In genomic region chr1:91428182-91428798, GRCh38 we compare ENCODE assay signal across 14 cellular contexts. TPM values are rescaled to one million over a fixed set of nuclear protein-coding genes. Genes with fewer than 3 reads are reported as not detected.
DNase-seq lines count a peak whose midpoint lies in the region; ATAC-seq lines count a peak whose summit lies in the region.
"Had no signal": no experiment of that assay in that cellular context is flagged by ENCODE, and none has a peak within 500 bp of the region (broad histone marks: within the 10 kb centered on the region; RNA-seq: fewer than 3 reads in every experiment).

No MANE protein-coding gene starts in this region.

- peaks cover 34% of the 10 kb centered on the region for H3K27me3 Mint-ChIP-seq in activated CD8-positive, alpha-beta memory T cell treated with anti-CD3 and anti-CD28 coated beads, Interleukin-2, amount 10 ng/mL, durations not matched to agents 7 days and 5 days

- no peaks in the 10 kb centered on the region for H3K9me3 Mint-ChIP-seq in activated CD8-positive, alpha-beta memory T cell treated with anti-CD3 and anti-CD28 coated beads, Interleukin-2, amount 10 ng/mL, durations not matched to agents 7 days and 5 days (ENCODE audit: low read depth)
- H3K9me3 Mint-ChIP-seq: activated CD8-positive, alpha-beta T cell treated with anti-CD3 and anti-CD28 coated beads for 36 hours had no signal

- no peaks in the 10 kb centered on the region for H3K27me3 ChIP-seq in NT2/D1 (ENCODE audit: insufficient read depth, insufficient read length)
- H3K27me3 ChIP-seq: adrenal gland had no signal

- peak overlapping the region; percentile 24 for H3K9ac ChIP-seq in NT2/D1 (ENCODE audit: insufficient read length, low read depth)

- H3K36me3 Mint-ChIP-seq in activated CD8-positive, alpha-beta memory T cell treated with anti-CD3 and anti-CD28 coated beads, Interleukin-2, amount 10 ng/mL, durations not matched to agents 7 days and 5 days: peaks cover 2% of the 10 kb centered on the region

- H3K4me1 Mint-ChIP-seq in activated CD8-positive, alpha-beta memory T cell treated with anti-CD3 and anti-CD28 coated beads, Interleukin-2, amount 10 ng/mL, durations not matched to agents 7 days and 5 days: no peaks in the 10 kb centered on the region
- H3K4me1 Mint-ChIP-seq: naive thymus-derived CD4-positive, alpha-beta T cell had no signal

- CTCF ChIA-PET in activated CD8-positive, alpha-beta memory T cell treated with anti-CD3 and anti-CD28 coated beads, Interleukin-2, amount 10 ng/mL, durations not matched to agents 7 days and 5 days (lab: Charles Lee): no interaction called here

- H3K4me3 Mint-ChIP-seq in activated CD8-positive, alpha-beta memory T cell treated with anti-CD3 and anti-CD28 coated beads, Interleukin-2, amount 10 ng/mL, durations not matched to agents 7 days and 5 days: no peak overlapping the region
- H3K4me3 Mint-ChIP-seq: activated CD8-positive, alpha-beta T cell treated with anti-CD3 and anti-CD28 coated beads for 36 hours; naive thymus-derived CD4-positive, alpha-beta T cell had no signal

- DNase-seq in A172 (ENCODE audit: low spot score) (peak; percentile 25), Daoy (ENCODE audit: low read depth) (peak; percentile 58), NT2/D1 (ENCODE audit: low read depth, low spot score) (peak; percentile 38), iris pigment epithelial cell (ENCODE audit: low read depth) (peak; percentile 14), AML-193 (lab: John Stamatoyannopoulos, UW) (no peak)
- DNase-seq in activated CD8-positive, alpha-beta memory T cell treated with anti-CD3 and anti-CD28 coated beads, Interleukin-2, amount 10 ng/mL, durations not matched to agents 7 days and 5 days: no peak
- DNase-seq in activated CD4-positive, alpha-beta T cell treated with anti-CD3 and anti-CD28 coated beads for 1 hour: no peak
- DNase-seq: activated CD8-positive, alpha-beta T cell treated with anti-CD3 and anti-CD28 coated beads for 36 hours; adrenal gland; lower lobe of right lung; naive thymus-derived CD4-positive, alpha-beta T cell; PC-3; psoas muscle; stimulated activated CD4-positive, alpha-beta T cell treated with anti-CD3 and anti-CD28 coated beads, Interleukin-15, amount 100 ng/mL, for 24 hours had no signal

- H3K36me3 ChIP-seq in NT2/D1 (ENCODE audit: insufficient read depth, insufficient read length, low read length): no peaks in the 10 kb centered on the region
- H3K36me3 ChIP-seq: adrenal gland, lower lobe of right lung had no signal

- H3K27ac Mint-ChIP-seq in activated CD8-positive, alpha-beta memory T cell treated with anti-CD3 and anti-CD28 coated beads, Interleukin-2, amount 10 ng/mL, durations not matched to agents 7 days and 5 days: no peak overlapping the region
- H3K27ac Mint-ChIP-seq: activated CD8-positive, alpha-beta T cell treated with anti-CD3 and anti-CD28 coated beads for 36 hours; naive thymus-derived CD4-positive, alpha-beta T cell had no signal

- H3K9me3 ChIP-seq in NT2/D1 (ENCODE audit: insufficient read depth, low read length): no peaks in the 10 kb centered on the region; the same call in 1 of the 2 replicates
- H3K9me3 ChIP-seq: adrenal gland, lower lobe of right lung, psoas muscle had no signal

- no peak overlapping the region for H3K4me3 ChIP-seq in NT2/D1 (ENCODE audit: insufficient read length, low read depth)
- H3K4me3 ChIP-seq: adrenal gland, lower lobe of right lung, psoas muscle had no signal

- peaks cover 3% of the 10 kb centered on the region for H3K4me1 ChIP-seq in NT2/D1 (ENCODE audit: insufficient read depth, insufficient read length)
- H3K4me1 ChIP-seq: adrenal gland, lower lobe of right lung, psoas muscle had no signal

- ATAC-seq in activated CD8-positive, alpha-beta memory T cell treated with anti-CD3 and anti-CD28 coated beads, Interleukin-2, amount 10 ng/mL, durations not matched to agents 7 days and 5 days: no peak
- ATAC-seq: activated CD8-positive, alpha-beta T cell treated with anti-CD3 and anti-CD28 coated beads for 36 hours; lower lobe of right lung; naive thymus-derived CD4-positive, alpha-beta T cell; PC-3; psoas muscle had no signal

RNA-seq across cellular contexts. Expression of gene HFM1, which starts 23.7 kb away (rescaled TPM):
- not detected in 2 replicates for total RNA-seq in A172 (2014; rRNA removed; shearing (Covaris generic))
- 2.0 and 6.0 TPM in 2 replicates for total RNA-seq in Daoy (2014; rRNA removed; shearing (Covaris generic))
- not detected for total RNA-seq in activated CD8-positive, alpha-beta memory T cell treated with anti-CD3 and anti-CD28 coated beads, Interleukin-2, amount 10 ng/mL, durations not matched to agents 7 days and 5 days
- total RNA-seq: naive thymus-derived CD4-positive, alpha-beta T cell; PC-3 had no signal

Comparison
In these comparisons a context has a peak if more than half of its experiments do, and no peak if none do; other contexts are left out.
1. DNase-seq: peak in A172 (single experiment), Daoy (single experiment), NT2/D1 (single experiment) and iris pigment epithelial cell (single experiment); none in AML-193 (0 of 2), activated CD8-positive, alpha-beta memory T cell treated with anti-CD3 and anti-CD28 coated beads, Interleukin-2, amount 10 ng/mL, durations not matched to agents 7 days and 5 days (single experiment) and activated CD4-positive, alpha-beta T cell treated with anti-CD3 and anti-CD28 coated beads for 1 hour (single experiment).